31 cellular contexts compared by ENCODE assay signal in genomic region chr6:36113049-36113448, GRCh38. TPM values are rescaled to one million over a fixed set of nuclear protein-coding genes. Genes with fewer than 3 reads are reported as not detected.
DNase-seq lines count a peak whose midpoint lies in the region; ATAC-seq and TF ChIP-seq lines count a peak whose summit lies in the region.
"Had no signal": no experiment of that assay in that cellular context is flagged by ENCODE, and none has a peak within 500 bp of the region (broad histone marks: within the 10 kb centered on the region; RNA-seq: fewer than 3 reads in every experiment).

No MANE protein-coding gene starts in this region.

- no peaks in the 10 kb centered on the region for H3K79me2 ChIP-seq in Karpas-422 (ENCODE audit: low read length)

- H3K4me1 ChIP-seq in CD8-positive, alpha-beta memory T cell (ENCODE audit: insufficient read depth, low read length) = peaks cover 83% of the 10 kb centered on the region
- peaks cover 84% of the 10 kb centered on the region for H3K4me1 ChIP-seq in Karpas-422 (ENCODE audit: low read length)
- H3K4me1 ChIP-seq: breast epithelium had no signal

- H4K20me1 ChIP-seq in Karpas-422 (ENCODE audit: insufficient read depth, low read depth, low read length) = no peaks in the 10 kb centered on the region
- H4K20me1 ChIP-seq: BLaER1 had no signal

- no peak overlapping the region for H3K9ac ChIP-seq in Karpas-422 (ENCODE audit: low read length)
- H3K9ac ChIP-seq: BLaER1 had no signal

- no peak overlapping the region for H2AFZ ChIP-seq in Karpas-422 (ENCODE audit: low read length)
- H2AFZ ChIP-seq: PC-9 had no signal

- no peak for DNase-seq in CD8-positive, alpha-beta memory T cell
- no peak for DNase-seq in Karpas-422
- no peak for DNase-seq in activated CD4-positive, alpha-beta memory T cell treated with anti-CD3 and anti-CD28 coated beads, Interleukin-2, amount 10 ng/mL, durations not matched to agents 7 days and 5 days
- DNase-seq in natural killer cell treated with Interleukin-12 subunit alpha and Interleukin-12 subunit beta and Interleukin-15 and Interleukin-18, amount 100 ng/mL, for 72 hours (ENCODE audit: low spot score) = no peak
- no peak for DNase-seq in foreskin fibroblast
- DNase-seq in NCI-H510A treated with DMSO at 0.1 percent for 48 hours (lab: John Stamatoyannopoulos, UW) = no peak
- DNase-seq in kidney tubule cell (ENCODE audit: low spot score) = no peak
- no peak for DNase-seq in OCI-M2 (lab: John Stamatoyannopoulos, UW; ENCODE audit: unreplicated experiment)
- DNase-seq: ACHN; activated CD4-positive, alpha-beta T cell treated with anti-CD3 and anti-CD28 coated beads for 4 hours; activated naive CD4-positive, alpha-beta T cell treated with anti-CD3 and anti-CD28 coated beads for 36 hours; DMS79; heart left ventricle; HFFc6; IMR-90; kidney glomerular epithelial cell; lower lobe of right lung; NCI-H1105 treated with DMSO at 0.1 percent for 48 hours; NCI-H2029; NCI-H446; NCI-H82; PC-9; posterior cingulate gyrus; right cardiac atrium; stimulated activated CD4-positive, alpha-beta T cell treated with anti-CD3 and anti-CD28 coated beads, Interleukin-12 subunit alpha, Interleukin-12 subunit beta, amount 100 ng/mL, for 4 hours; stimulated activated CD4-positive, alpha-beta T cell treated with anti-CD3 and anti-CD28 coated beads, Interleukin-4, amount 100 ng/mL, for 1 hour had no signal

- H3K27ac Mint-ChIP-seq in CD8-positive, alpha-beta memory T cell = peak overlapping the region in 6 of 8 donors; percentile 44 to 86 (median 64)
- H3K27ac Mint-ChIP-seq in activated CD4-positive, alpha-beta memory T cell treated with anti-CD3 and anti-CD28 coated beads, Interleukin-2, amount 10 ng/mL, durations not matched to agents 7 days and 5 days = peak overlapping the region; percentile 99
- H3K27ac Mint-ChIP-seq in natural killer cell treated with Interleukin-12 subunit alpha and Interleukin-12 subunit beta and Interleukin-15 and Interleukin-18, amount 100 ng/mL, for 72 hours = peak overlapping the region; percentile 70 to 100
- H3K27ac Mint-ChIP-seq: HFFc6 had no signal

- H3K9me3 ChIP-seq in CD8-positive, alpha-beta memory T cell (ENCODE audit: low read length) = no peaks in the 10 kb centered on the region
- no peaks in the 10 kb centered on the region for H3K9me3 ChIP-seq in Karpas-422 (ENCODE audit: low read length)
- H3K9me3 ChIP-seq: BLaER1, breast epithelium, heart left ventricle, lower lobe of right lung had no signal

- CTCF ChIA-PET in CD8-positive, alpha-beta memory T cell (lab: Charles Lee) = interaction anchor here (1.2 to 2.7 kb wide), 4 partner anchors 8 to 86 kb away, joined by 3 to 7 read pairs (median 4); partner anchors contain the start of gene MAPK14
- CTCF ChIA-PET in activated CD4-positive, alpha-beta memory T cell treated with anti-CD3 and anti-CD28 coated beads, Interleukin-2, amount 10 ng/mL, durations not matched to agents 7 days and 5 days (lab: Charles Lee) = interaction anchor here (0.7 to 10.1 kb wide), 6 partner anchors 11 to 1161 kb away, joined by 3 to 79 read pairs (median 4); no protein-coding TSS in a partner anchor

- TF ChIP-seq CTCF in foreskin fibroblast (IDR thresholded peaks at IDR 0.05; ENCODE audit: low read depth, low read length) = no peak

- peak overlapping the region in 1 of 7 donors; percentile 8 for H3K4me3 Mint-ChIP-seq in CD8-positive, alpha-beta memory T cell
- no peak overlapping the region for H3K4me3 Mint-ChIP-seq in activated CD4-positive, alpha-beta memory T cell treated with anti-CD3 and anti-CD28 coated beads, Interleukin-2, amount 10 ng/mL, durations not matched to agents 7 days and 5 days
- no peak overlapping the region for H3K4me3 Mint-ChIP-seq in natural killer cell treated with Interleukin-12 subunit alpha and Interleukin-12 subunit beta and Interleukin-15 and Interleukin-18, amount 100 ng/mL, for 72 hours
- H3K4me3 Mint-ChIP-seq: activated naive CD4-positive, alpha-beta T cell treated with anti-CD3 and anti-CD28 coated beads for 36 hours; HFFc6; T-helper 2 cell treated with Interferon-gamma antibody and Interleukin-4, amounts not matched to agents 5 μg/mL and 100 μg/mL, for 36 hours had no signal

- H3K9me3 Mint-ChIP-seq in CD8-positive, alpha-beta memory T cell = no peaks in the 10 kb centered on the region
- H3K9me3 Mint-ChIP-seq in activated CD4-positive, alpha-beta memory T cell treated with anti-CD3 and anti-CD28 coated beads, Interleukin-2, amount 10 ng/mL, durations not matched to agents 7 days and 5 days = no peaks in the 10 kb centered on the region
- H3K9me3 Mint-ChIP-seq in natural killer cell treated with Interleukin-12 subunit alpha and Interleukin-12 subunit beta and Interleukin-15 and Interleukin-18, amount 100 ng/mL, for 72 hours = no peaks in the 10 kb centered on the region
- H3K9me3 Mint-ChIP-seq: activated naive CD4-positive, alpha-beta T cell treated with anti-CD3 and anti-CD28 coated beads for 36 hours; HFFc6; T-helper 2 cell treated with Interferon-gamma antibody and Interleukin-4, amounts not matched to agents 5 μg/mL and 100 μg/mL, for 36 hours had no signal

- H3K36me3 Mint-ChIP-seq in CD8-positive, alpha-beta memory T cell = peaks cover 0 to 34% (median 10%) of the 10 kb centered on the region in 3 donors
- H3K36me3 Mint-ChIP-seq in activated CD4-positive, alpha-beta memory T cell treated with anti-CD3 and anti-CD28 coated beads, Interleukin-2, amount 10 ng/mL, durations not matched to agents 7 days and 5 days (ENCODE audit: low read depth) = peaks cover 72% of the 10 kb centered on the region
- H3K36me3 Mint-ChIP-seq in natural killer cell treated with Interleukin-12 subunit alpha and Interleukin-12 subunit beta and Interleukin-15 and Interleukin-18, amount 100 ng/mL, for 72 hours = peaks cover 5% of the 10 kb centered on the region

- H3K27me3 ChIP-seq in CD8-positive, alpha-beta memory T cell (ENCODE audit: insufficient read depth, low read length, poor library complexity, severe bottlenecking) = no peaks in the 10 kb centered on the region
- H3K27me3 ChIP-seq in Karpas-422 (ENCODE audit: low read length) = no peaks in the 10 kb centered on the region
- H3K27me3 ChIP-seq: BLaER1, breast epithelium, heart left ventricle had no signal

- peaks cover 4% of the 10 kb centered on the region for H3K36me3 ChIP-seq in CD8-positive, alpha-beta memory T cell (ENCODE audit: insufficient read depth, low read length)
- H3K36me3 ChIP-seq in Karpas-422 (ENCODE audit: insufficient read depth, low read length) = peaks cover 20% of the 10 kb centered on the region
- H3K36me3 ChIP-seq: breast epithelium had no signal

- H3K4me1 Mint-ChIP-seq in CD8-positive, alpha-beta memory T cell = peaks cover 72 to 86% (median 79%) of the 10 kb centered on the region in 3 donors
- peaks cover 79% of the 10 kb centered on the region for H3K4me1 Mint-ChIP-seq in activated CD4-positive, alpha-beta memory T cell treated with anti-CD3 and anti-CD28 coated beads, Interleukin-2, amount 10 ng/mL, durations not matched to agents 7 days and 5 days
- H3K4me1 Mint-ChIP-seq in natural killer cell treated with Interleukin-12 subunit alpha and Interleukin-12 subunit beta and Interleukin-15 and Interleukin-18, amount 100 ng/mL, for 72 hours (ENCODE audit: low read depth in 2 of 2) = peaks cover 51 to 52% of the 10 kb centered on the region in 2 donors

- no peak overlapping the region for H3K4me3 ChIP-seq in CD8-positive, alpha-beta memory T cell (ENCODE audit: low read length)
- H3K4me3 ChIP-seq in Karpas-422 (ENCODE audit: low read length) (no peak overlapping the region), foreskin fibroblast (ENCODE audit: low read depth in 1 of 2, low read length in 2 of 2) (no peak overlapping the region)
- H3K4me3 ChIP-seq: BLaER1, breast epithelium, heart left ventricle, lower lobe of right lung, PC-9 had no signal

- no peak for ATAC-seq in natural killer cell treated with Interleukin-12 subunit alpha and Interleukin-12 subunit beta and Interleukin-15 and Interleukin-18, amount 100 ng/mL, for 72 hours
- ATAC-seq: heart left ventricle, lower lobe of right lung, right cardiac atrium, Right ventricle myocardium inferior, SK-N-SH treated with all-trans-retinoic acid at 6 μM for 48 hours had no signal

- peak overlapping the region; percentile 82 for H3K4me2 ChIP-seq in Karpas-422 (ENCODE audit: low read depth, low read length, poor library complexity, severe bottlenecking)
- H3K4me2 ChIP-seq: PC-9 had no signal

- POLR2A ChIA-PET in CD8-positive, alpha-beta memory T cell (lab: Charles Lee) = no interaction called here
- POLR2A ChIA-PET in activated CD4-positive, alpha-beta memory T cell treated with anti-CD3 and anti-CD28 coated beads, Interleukin-2, amount 10 ng/mL, durations not matched to agents 7 days and 5 days (lab: Charles Lee) = interaction anchor here (0.8 to 2.4 kb wide), 4 partner anchors 8 to 18 kb away, joined by 3 to 10 read pairs (median 4); partner anchors contain the start of gene MAPK13

- H3K27me3 Mint-ChIP-seq in CD8-positive, alpha-beta memory T cell = no peaks in the 10 kb centered on the region
- H3K27me3 Mint-ChIP-seq in activated CD4-positive, alpha-beta memory T cell treated with anti-CD3 and anti-CD28 coated beads, Interleukin-2, amount 10 ng/mL, durations not matched to agents 7 days and 5 days = no peaks in the 10 kb centered on the region
- H3K27me3 Mint-ChIP-seq in natural killer cell treated with Interleukin-12 subunit alpha and Interleukin-12 subunit beta and Interleukin-15 and Interleukin-18, amount 100 ng/mL, for 72 hours = no peaks in the 10 kb centered on the region

- H3K9me2 ChIP-seq in Karpas-422 (replicated peaks; ENCODE audit: insufficient read depth, low read length) = no peaks in the 10 kb centered on the region

- no peak overlapping the region for H3K27ac ChIP-seq in CD8-positive, alpha-beta memory T cell (ENCODE audit: low read depth, low read length)
- peak overlapping the region; percentile 92 for H3K27ac ChIP-seq in Karpas-422 (ENCODE audit: low read length)
- H3K27ac ChIP-seq: breast epithelium, heart left ventricle, lower lobe of right lung, PC-9 had no signal

RNA-seq across cellular contexts. Expression of gene MAPK13, which starts 17.3 kb away (rescaled TPM):
- total RNA-seq in CD8-positive, alpha-beta memory T cell = 10 to 100 TPM; 75.7 to 77.3 TPM
- polyA plus RNA-seq in CD8-positive, alpha-beta memory T cell = 46.4 TPM
- 1.6 and 2.1 TPM in 2 replicates for total RNA-seq in Karpas-422 (2014; rRNA removed; shearing (Covaris generic); ENCODE audit: low replicate concordance)
- total RNA-seq in activated CD4-positive, alpha-beta memory T cell treated with anti-CD3 and anti-CD28 coated beads, Interleukin-2, amount 10 ng/mL, durations not matched to agents 7 days and 5 days = 10 to 100 TPM; 53.7 to 56.2 TPM
- total RNA-seq in natural killer cell treated with Interleukin-12 subunit alpha and Interleukin-12 subunit beta and Interleukin-15 and Interleukin-18, amount 100 ng/mL, for 72 hours = 10 to 100 TPM; 40.7 to 74.2 TPM

Comparison
In these comparisons a context has a peak if more than half of its experiments do, and no peak if none do; other contexts are left out.
1. RNA of gene MAPK13, which starts 17.3 kb away (total RNA-seq): 75.7 to 77.3 TPM in CD8-positive, alpha-beta memory T cell, 40.7 to 74.2 TPM in natural killer cell treated with Interleukin-12 subunit alpha and Interleukin-12 subunit beta and Interleukin-15 and Interleukin-18, amount 100 ng/mL, for 72 hours and 53.7 to 56.2 TPM in activated CD4-positive, alpha-beta memory T cell treated with anti-CD3 and anti-CD28 coated beads, Interleukin-2, amount 10 ng/mL, durations not matched to agents 7 days and 5 days; 1.6 to 2.1 TPM in Karpas-422; every median in the first group is over 10 times any median in the second.
2. Peak in every context shown above with its lines, with median percentiles within 50 percentile points of each other: H3K27ac Mint-ChIP-seq.